27 cellular contexts compared by ENCODE assay signal in the genomic region with DNA sequence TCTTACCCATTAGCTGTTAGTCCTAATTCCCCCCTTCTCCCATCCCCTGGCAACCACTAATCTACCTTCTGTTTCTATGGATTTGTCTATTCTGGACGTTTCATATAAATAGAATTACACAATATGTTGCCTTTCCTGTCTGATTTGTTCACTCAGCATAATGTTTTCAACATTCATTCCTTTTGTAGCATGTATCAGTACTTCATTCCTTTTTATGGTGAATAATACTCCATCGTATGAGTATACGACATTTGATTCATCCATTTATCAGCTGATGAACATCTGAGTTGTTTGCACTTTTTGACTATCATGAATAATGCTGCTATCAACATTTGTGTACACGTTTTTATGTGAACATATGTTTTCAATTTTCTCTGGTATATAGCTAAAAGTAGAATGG.
"Had no signal": no experiment of that assay in that cellular context is flagged by ENCODE, and none has a peak within 500 bp of the region (broad histone marks: within the 10 kb centered on the region; RNA-seq: fewer than 3 reads in every experiment).

No MANE protein-coding gene starts in this region.

- H3K36me3 Mint-ChIP-seq: activated CD4-positive, alpha-beta memory T cell treated with anti-CD3 and anti-CD28 coated beads for 36 hours; activated naive CD4-positive, alpha-beta T cell treated with anti-CD3 and anti-CD28 coated beads, Interleukin-2, amount 50 U/mL, for 24 hours; natural killer cell treated with Interleukin-12 subunit alpha and Interleukin-12 subunit beta and Interleukin-15 and Interleukin-18, amount 100 ng/mL, for 72 hours; type B pancreatic cell had no signal

- H3K4me1 ChIP-seq: right lobe of liver, uterus had no signal

- H3K4me3 Mint-ChIP-seq: activated CD4-positive, alpha-beta memory T cell treated with anti-CD3 and anti-CD28 coated beads for 36 hours; activated CD4-positive, alpha-beta T cell treated with anti-CD3 and anti-CD28 coated beads, Interleukin-2, amount 10 ng/mL, durations not matched to agents 24 days and 14 days; activated naive CD4-positive, alpha-beta T cell treated with anti-CD3 and anti-CD28 coated beads, Interleukin-2, amount 50 U/mL, for 24 hours; activated naive CD8-positive, alpha-beta T cell treated with anti-CD3 and anti-CD28 coated beads, Interleukin-2, amount 50 U/mL, for 24 hours; activated T-cell treated with anti-CD3 and anti-CD28 coated beads, Interleukin-2, amount 50 U/mL, for 24 hours; natural killer cell treated with Interleukin-12 subunit alpha and Interleukin-12 subunit beta and Interleukin-15 and Interleukin-18, amount 100 ng/mL, for 72 hours; type B pancreatic cell had no signal

- H3K27me3 ChIP-seq: esophagus squamous epithelium, right lobe of liver, uterus had no signal

- H3K36me3 ChIP-seq: esophagus squamous epithelium, right lobe of liver, thoracic aorta, uterus had no signal

- H3K27ac Mint-ChIP-seq: activated CD4-positive, alpha-beta memory T cell treated with anti-CD3 and anti-CD28 coated beads for 36 hours; activated CD4-positive, alpha-beta T cell treated with anti-CD3 and anti-CD28 coated beads, Interleukin-2, amount 10 ng/mL, durations not matched to agents 24 days and 14 days; activated naive CD4-positive, alpha-beta T cell treated with anti-CD3 and anti-CD28 coated beads, Interleukin-2, amount 50 U/mL, for 24 hours; activated naive CD8-positive, alpha-beta T cell treated with anti-CD3 and anti-CD28 coated beads, Interleukin-2, amount 50 U/mL, for 24 hours; activated T-cell treated with anti-CD3 and anti-CD28 coated beads, Interleukin-2, amount 50 U/mL, for 24 hours; natural killer cell treated with Interleukin-12 subunit alpha and Interleukin-12 subunit beta and Interleukin-15 and Interleukin-18, amount 100 ng/mL, for 72 hours; type B pancreatic cell had no signal

- H3K4me3 ChIP-seq: esophagus squamous epithelium, mucosa of descending colon, right lobe of liver, thoracic aorta, uterus had no signal

- DNase-seq: activated CD4-positive, alpha-beta memory T cell treated with anti-CD3 and anti-CD28 coated beads for 36 hours; activated CD4-positive, alpha-beta T cell treated with anti-CD3 and anti-CD28 coated beads, Interleukin-2, amount 10 ng/mL, durations not matched to agents 24 days and 14 days; activated CD4-positive, CD25-positive, alpha-beta regulatory T cell treated with anti-CD3 and anti-CD28 coated beads, Interleukin-2, amount 50 U/mL, for 72 hours; activated CD8-positive, alpha-beta memory T cell treated with anti-CD3 and anti-CD28 coated beads, Interleukin-2, amount 50 U/mL, for 4 hours; activated gamma-delta T cell treated with Interleukin-2 at 50 U/mL for 16 hours; activated naive CD8-positive, alpha-beta T cell treated with anti-CD3 and anti-CD28 coated beads, Interleukin-2, amount 50 U/mL, for 24 hours; activated T-cell treated with anti-CD3 and anti-CD28 coated beads, Interleukin-2, amount 50 U/mL, for 24 hours; amygdala; central memory CD4-positive, alpha-beta T cell; dermis blood vessel endothelial cell; effector CD4-positive, alpha-beta T cell; esophagus squamous epithelium; hippocampal formation; left cardiac atrium; left ventricle myocardium superior; mucosa of descending colon; right lobe of liver; stimulated activated CD4-positive, alpha-beta T cell treated with anti-CD3 and anti-CD28 coated beads, Interleukin-2, amount 100 ng/mL, for 48 hours; stimulated activated naive CD8-positive, alpha-beta T cell treated with anti-CD3 and anti-CD28 coated beads, Interleukin-15, Interleukin-2, amounts not matched to agents 100 U/mL and 50 U/mL, for 24 hours; uterus had no signal

- ATAC-seq: activated naive CD8-positive, alpha-beta T cell treated with anti-CD3 and anti-CD28 coated beads, Interleukin-2, amount 50 U/mL, for 24 hours; left cardiac atrium; left ventricle myocardium superior; mucosa of descending colon; natural killer cell treated with Interleukin-12 subunit alpha and Interleukin-12 subunit beta and Interleukin-15 and Interleukin-18, amount 100 ng/mL, for 72 hours; right lobe of liver; stimulated activated naive CD8-positive, alpha-beta T cell treated with anti-CD3 and anti-CD28 coated beads, Interleukin-15, Interleukin-2, amounts not matched to agents 100 U/mL and 50 U/mL, for 24 hours had no signal

- H3K27ac ChIP-seq: epithelial cell of prostate, esophagus squamous epithelium, right lobe of liver, thoracic aorta, uterus had no signal

- H3K27me3 Mint-ChIP-seq: activated naive CD4-positive, alpha-beta T cell treated with anti-CD3 and anti-CD28 coated beads, Interleukin-2, amount 50 U/mL, for 24 hours; activated naive CD8-positive, alpha-beta T cell treated with anti-CD3 and anti-CD28 coated beads, Interleukin-2, amount 50 U/mL, for 24 hours; activated T-cell treated with anti-CD3 and anti-CD28 coated beads, Interleukin-2, amount 50 U/mL, for 24 hours; natural killer cell treated with Interleukin-12 subunit alpha and Interleukin-12 subunit beta and Interleukin-15 and Interleukin-18, amount 100 ng/mL, for 72 hours had no signal

- FAIRE-seq: frontal cortex, keratinocyte had no signal

- H3K9me3 ChIP-seq: esophagus squamous epithelium, mucosa of descending colon, right lobe of liver, thoracic aorta, uterus had no signal
